In genomic region chr6:36760685-36761435, GRCh38 we compare ENCODE assay signal across 23 cellular contexts.
DNase-seq lines count a peak whose midpoint lies in the region; ATAC-seq and TF ChIP-seq lines count a peak whose summit lies in the region.
"Had no signal": no experiment of that assay in that cellular context is flagged by ENCODE, and none has a peak within 500 bp of the region (broad histone marks: within the 10 kb centered on the region; RNA-seq: fewer than 3 reads in every experiment).

No MANE protein-coding gene starts in this region.

- H3K4me1 ChIP-seq in BLaER1 treated with 17β-estradiol and CSF1 and Interleukin-3, amounts not matched to agents 10 nM and 100 nM: peaks cover 67 to 99% (median 93%) of the 10 kb centered on the region in 10 experiments
- peaks cover 3 to 6% of the 10 kb centered on the region in 2 donors for H3K4me1 ChIP-seq in thyroid gland
- H3K4me1 ChIP-seq: prostate gland had no signal

- DNase-seq in anterior cingulate cortex (lab: John Stamatoyannopoulos, UW): peak in 44 of 58 donors; percentile 10 to 82 (median 48)
- DNase-seq in inferior parietal cortex (ENCODE audit: extremely low spot score): peak; percentile 42
- DNase-seq in pons (ENCODE audit: low spot score): peak; percentile 95
- no peak for DNase-seq in NCI-H2081 (lab: John Stamatoyannopoulos, UW)
- DNase-seq in thyroid gland: no peak
- DNase-seq in KG1 (lab: John Stamatoyannopoulos, UW): no peak
- DNase-seq: activated T-cell treated with anti-CD3 and anti-CD28 coated beads, Interleukin-2, amount 50 U/mL, for 24 hours; body of pancreas; cerebellar nuclear complex; COR-L47; esophagus squamous epithelium; foreskin keratinocyte; lower lobe of right lung; NCI-H1092 treated with DMSO at 0.1 percent for 48 hours; NCI-H1694 treated with DMSO at 0.1 percent for 48 hours; NCI-H2171 treated with DMSO at 0.1 percent for 48 hours; NCI-H524; SK-N-SH; stimulated activated CD4-positive, alpha-beta T cell treated with anti-CD3 and anti-CD28 coated beads, Interleukin-4, amount 100 ng/mL, for 24 hours; T-helper 2 cell had no signal

- H3K4me3 ChIP-seq in BLaER1 treated with 17β-estradiol and CSF1 and Interleukin-3, amounts not matched to agents 10 nM and 100 nM: peak overlapping the region in 2 of 10 experiments; percentile 8 to 9; a peak in 1 of 20 replicates
- no peak overlapping the region for H3K4me3 ChIP-seq in thyroid gland (replicated peaks in 1 of 3)
- H3K4me3 ChIP-seq: body of pancreas, esophagus squamous epithelium, lower lobe of right lung, prostate gland had no signal

- H3K9ac ChIP-seq in BLaER1 treated with 17β-estradiol and CSF1 and Interleukin-3, amounts not matched to agents 10 nM and 100 nM: peak overlapping the region; percentile 4 to 65 (median 46); a peak in 17 of 22 replicates
- H3K9ac ChIP-seq: SK-N-SH had no signal

- no peak for ATAC-seq in HG03354 (IDR thresholded peaks at IDR 0.05; ENCODE audit: poor library complexity, severe bottlenecking, unreplicated experiment)
- ATAC-seq: body of pancreas, foreskin keratinocyte, lower lobe of right lung had no signal

- 85 to 88% methylated on average over 11 of the region's 11 CpGs for WGBS in thyroid gland, 2 donors

- no peak for TF ChIP-seq POLR2A in thyroid gland (IDR thresholded peaks at IDR 0.05)

- H3K27me3 ChIP-seq in BLaER1 treated with 17β-estradiol and CSF1 and Interleukin-3, amounts not matched to agents 10 nM and 100 nM: no peaks in the 10 kb centered on the region
- H3K27me3 ChIP-seq in thyroid gland: no peaks in the 10 kb centered on the region
- H3K27me3 ChIP-seq: body of pancreas, esophagus squamous epithelium, foreskin keratinocyte had no signal

- H4K20me1 ChIP-seq in BLaER1 treated with 17β-estradiol and CSF1 and Interleukin-3, amounts not matched to agents 10 nM and 100 nM: no peaks in the 10 kb centered on the region

- intact Hi-C loops in thyroid gland (cut with DNase I): loop anchor here (10.0 kb wide), 1 partner anchor 454 kb away; no protein-coding TSS in a partner anchor

- TF ChIP-seq CTCF in thyroid gland (IDR thresholded peaks at IDR 0.05): no peak

- H3K36me3 ChIP-seq in BLaER1 treated with 17β-estradiol and CSF1 and Interleukin-3, amounts not matched to agents 10 nM and 100 nM: no peaks in the 10 kb centered on the region
- no peaks in the 10 kb centered on the region for H3K36me3 ChIP-seq in thyroid gland
- H3K36me3 ChIP-seq: esophagus squamous epithelium, lower lobe of right lung, prostate gland had no signal

- no peaks in the 10 kb centered on the region for H3K9me3 ChIP-seq in BLaER1 treated with 17β-estradiol and CSF1 and Interleukin-3, amounts not matched to agents 10 nM and 100 nM (replicated peaks in 1 of 11)
- no peaks in the 10 kb centered on the region for H3K9me3 ChIP-seq in thyroid gland
- H3K9me3 ChIP-seq: body of pancreas, esophagus squamous epithelium, lower lobe of right lung, prostate gland, SK-N-SH had no signal

- H3K27ac ChIP-seq in BLaER1 treated with 17β-estradiol and CSF1 and Interleukin-3, amounts not matched to agents 10 nM and 100 nM: peak overlapping the region in 9 of 11 experiments; percentile 11 to 71 (median 51); a peak in 15 of 22 replicates
- no peak overlapping the region for H3K27ac ChIP-seq in thyroid gland
- H3K27ac ChIP-seq: body of pancreas, esophagus squamous epithelium, foreskin keratinocyte, lower lobe of right lung, prostate gland had no signal

- H3K4me2 ChIP-seq in BLaER1 treated with 17β-estradiol and CSF1 and Interleukin-3, amounts not matched to agents 10 nM and 100 nM: peak overlapping the region; percentile 55 to 92 (median 83)
- H3K4me2 ChIP-seq: SK-N-SH had no signal

Comparison
In these comparisons a context has a peak if more than half of its experiments do, and no peak if none do; other contexts are left out.
1. H3K27ac ChIP-seq: peak in BLaER1 treated with 17β-estradiol and CSF1 and Interleukin-3, amounts not matched to agents 10 nM and 100 nM (9 of 11); none in thyroid gland (0 of 3).
2. DNase-seq: peak in anterior cingulate cortex (44 of 58), inferior parietal cortex (single experiment) and pons (single experiment); none in NCI-H2081 (0 of 2), thyroid gland (0 of 2) and KG1 (single experiment).